ENCODE assay signal across 21 cellular contexts in genomic region chr15:24054547-24055245, GRCh38.
DNase-seq lines count a peak whose midpoint lies in the region; ATAC-seq, FAIRE-seq and TF ChIP-seq lines count a peak whose summit lies in the region.
"Had no signal": no experiment of that assay in that cellular context is flagged by ENCODE, and none has a peak within 500 bp of the region (broad histone marks: within the 10 kb centered on the region; RNA-seq: fewer than 3 reads in every experiment).

No MANE protein-coding gene starts in this region.

- no peak overlapping the region for H3K9ac ChIP-seq in HepG2 (ENCODE audit: insufficient read depth, low read depth, low read length)

- TF ChIP-seq CTCF in right lobe of liver (IDR thresholded peaks at IDR 0.05), result no peak
- TF ChIP-seq CTCF in HepG2 (CRISPR knock-in tag; IDR thresholded peaks at IDR 0.05), result no peak
- TF ChIP-seq CTCF in lower lobe of right lung (IDR thresholded peaks at IDR 0.05), result no peak

- H4K20me1 ChIP-seq in HepG2 (ENCODE audit: insufficient read depth, low read length), result no peaks in the 10 kb centered on the region

- no peak for TF ChIP-seq RAD21 in HepG2 (CRISPR knock-in tag; IDR thresholded peaks at IDR 0.05)

- no peaks in the 10 kb centered on the region for H3K9me3 ChIP-seq in right lobe of liver
- peaks cover 83% of the 10 kb centered on the region for H3K9me3 ChIP-seq in HepG2 (ENCODE audit: low read length)
- H3K9me3 ChIP-seq in lower lobe of right lung, result no peaks in the 10 kb centered on the region
- H3K9me3 ChIP-seq: neutrophil had no signal

- H3K4me3 ChIP-seq in right lobe of liver (no peak overlapping the region), HepG2 (replicated peaks in 1 of 3; ENCODE audit: insufficient read depth in 1 of 3, low read depth in 2 of 3, low read length in 3 of 3) (no peak overlapping the region), lower lobe of right lung (no peak overlapping the region)

- CTCF ChIA-PET in HepG2 (lab: Yijun Ruan, JAX; ENCODE audit: low intra/inter-chr PET ratio, low total read pairs), result no interaction called here

- FAIRE-seq in HepG2 (lab: Jason Lieb, UNC), result no peak
- FAIRE-seq: bronchial epithelial cell, D721Med had no signal

- H3K4me1 ChIP-seq in right lobe of liver (no peaks in the 10 kb centered on the region), HepG2 (ENCODE audit: insufficient read depth, low read length) (no peaks in the 10 kb centered on the region), lower lobe of right lung (no peaks in the 10 kb centered on the region)
- H3K4me1 ChIP-seq: spleen had no signal

- no peaks in the 10 kb centered on the region for H3K79me2 ChIP-seq in HepG2 (ENCODE audit: insufficient read depth, low read length)

- H3K36me3 ChIP-seq in right lobe of liver (no peaks in the 10 kb centered on the region), HepG2 (replicated peaks in 1 of 2; ENCODE audit: control insufficient read depth in 1 of 2, insufficient read depth in 2 of 2, low read length in 2 of 2) (no peaks in the 10 kb centered on the region), lower lobe of right lung (no peaks in the 10 kb centered on the region)
- H3K36me3 ChIP-seq: neutrophil, spleen had no signal

- in situ Hi-C loops in HepG2 (cut with HindIII; ENCODE audit: extremely low pct_ligation_motif_present, low pct_unique_long_range_greater_than_20kb), result no loop called here
- in situ Hi-C loops in SK-MEL-5 (cut with HindIII; ENCODE audit: low pct_unique_long_range_greater_than_20kb, low sequenced_read_pairs), result no loop called here

- TF ChIP-seq POLR2A in right lobe of liver (IDR thresholded peaks at IDR 0.05), result no peak
- no peak for TF ChIP-seq POLR2A in HepG2 (IDR thresholded peaks at IDR 0.05; ENCODE audit: insufficient read depth in 1 of 2, low read depth in 2 of 2, low read length in 2 of 2)

- 55% methylated on average over 6 of the region's 10 CpGs for WGBS in right lobe of liver (ENCODE audit: insufficient coverage, low coverage, low lambda C conversion rate, missing lambda C conversion rate)
- 25% methylated on average over 5 of the region's 10 CpGs for WGBS in HepG2 (ENCODE audit: low lambda C conversion rate)

- no peak overlapping the region for H3K4me2 ChIP-seq in HepG2 (ENCODE audit: low read depth, low read length)

- POLR2A ChIA-PET in HepG2 (lab: Yijun Ruan, JAX), result no interaction called here

- H2AFZ ChIP-seq in HepG2 (ENCODE audit: low read length), result no peak overlapping the region

- no TSS peak for BruUV-seq in HepG2 (replicated peaks; lab: Mats Ljungman, UMichigan)

- DNase-seq in right lobe of liver, result no peak
- DNase-seq in HepG2 (ENCODE audit: low spot score), result no peak
- peak; percentile 32 for DNase-seq in SK-MEL-5 (ENCODE audit: low read depth, low spot score)
- no peak for DNase-seq in lower lobe of right lung
- no peak for DNase-seq in 8988T
- DNase-seq: activated CD8-positive, alpha-beta memory T cell treated with anti-CD3 and anti-CD28 coated beads, Interleukin-2, amount 50 U/mL, for 48 hours; activated gamma-delta T cell; C1 segment of cervical spinal cord; head of caudate nucleus; KG1; left ventricle myocardium superior; NCI-H1092; NCI-H526 treated with DMSO at 0.1 percent for 48 hours; SIG-M5; spleen had no signal

- no peaks in the 10 kb centered on the region for H3K27me3 ChIP-seq in right lobe of liver
- no peaks in the 10 kb centered on the region for H3K27me3 ChIP-seq in HepG2 (ENCODE audit: control insufficient read depth in 1 of 2, insufficient read depth in 2 of 2, low read length in 2 of 2)
- H3K27me3 ChIP-seq in lower lobe of right lung (ENCODE audit: low read depth), result no peaks in the 10 kb centered on the region
- H3K27me3 ChIP-seq: neutrophil, spleen had no signal

- H3K27ac ChIP-seq in right lobe of liver (no peak overlapping the region), HepG2 (ENCODE audit: extremely low read length, insufficient read depth, low read length) (no peak overlapping the region), lower lobe of right lung (no peak overlapping the region)
- H3K27ac ChIP-seq: neutrophil, spleen had no signal

- TF ChIP-seq EP300 in HepG2 (IDR thresholded peaks at IDR 0.05; ENCODE audit: low read depth in 2 of 2, low read length in 2 of 2), result no peak
- TF ChIP-seq EP300 in HepG2 (CRISPR knock-in tag; IDR thresholded peaks at IDR 0.05; ENCODE audit: borderline replicate concordance), result no peak

- ATAC-seq in right lobe of liver, result peak in 3 of 4 donors; percentile 36 to 40 (median 40)
- no peak for ATAC-seq in HepG2
- ATAC-seq in lower lobe of right lung, result peak; percentile 24 to 49
- no peak for ATAC-seq in HG02840 (IDR thresholded peaks at IDR 0.05; ENCODE audit: low FRiP score, unreplicated experiment)
- no peak for ATAC-seq in HG02588 (IDR thresholded peaks at IDR 0.05; ENCODE audit: unreplicated experiment)
- ATAC-seq in HG02973 (IDR thresholded peaks at IDR 0.05; ENCODE audit: unreplicated experiment), result no peak
- ATAC-seq: left ventricle myocardium superior had no signal

- intact Hi-C loops in right lobe of liver (cut with DNase I), result no loop called here
- intact Hi-C loops in HepG2 (cut with micrococcal nuclease; ENCODE audit: unreplicated experiment), result no loop called here
- intact Hi-C loops in lower lobe of right lung (cut with DNase I), result no loop called here

TF ChIP-seq in HepG2, 621 proteins besides CTCF, POLR2A, EP300 and RAD21:
- TF ChIP-seq RERE (CRISPR knock-in tag; IDR thresholded peaks at IDR 0.05; ENCODE audit: low read depth) (no peak), DBP (CRISPR knock-in tag; IDR thresholded peaks at IDR 0.05; ENCODE audit: not compliant biosample characterization) (no peak), SIX4 (CRISPR knock-in tag; IDR thresholded peaks at IDR 0.05) (no peak), PRDM4 (CRISPR knock-in tag; IDR thresholded peaks at IDR 0.05; ENCODE audit: borderline replicate concordance) (no peak), ZZZ3 (CRISPR knock-in tag; IDR thresholded peaks at IDR 0.05; ENCODE audit: borderline replicate concordance) (no peak), CBFB (CRISPR knock-in tag; IDR thresholded peaks at IDR 0.05) (no peak)

Comparison
In these comparisons a context has a peak if more than half of its experiments do, and no peak if none do; other contexts are left out.
1. ATAC-seq: peak in right lobe of liver (3 of 4) and lower lobe of right lung (2 of 2); none in HepG2 (single experiment), HG02840 (single experiment), HG02588 (single experiment) and HG02973 (single experiment).